ENCODE assay signal across 8 cellular contexts in genomic region chr3:61903931-61904657, GRCh38.
DNase-seq lines count a peak whose midpoint lies in the region; ATAC-seq and TF ChIP-seq lines count a peak whose summit lies in the region.

No MANE protein-coding gene starts in this region.

- DNase-seq in H4 (ENCODE audit: low spot score) (peak; percentile 14), NCI-H345 treated with DMSO at 0.1 percent for 48 hours (lab: John Stamatoyannopoulos, UW; ENCODE audit: unreplicated experiment) (peak; percentile 50), fibroblast of the aortic adventitia (ENCODE audit: low read depth) (peak; percentile 73), gastrocnemius medialis (peak; percentile 30 to 53)
- DNase-seq in stimulated activated CD8-positive, alpha-beta memory T cell treated with anti-CD3 and anti-CD28 coated beads, Interleukin-4, amount 100 ng/mL, for 48 hours: no peak

- H3K27ac ChIP-seq in gastrocnemius medialis: peak overlapping the region; percentile 64 to 76 (median 72)

- H3K4me3 ChIP-seq in fibroblast of the aortic adventitia (ENCODE audit: low read depth, low read length) (no peak overlapping the region), gastrocnemius medialis (no peak overlapping the region)

- no peaks in the 10 kb centered on the region for H3K9me3 ChIP-seq in gastrocnemius medialis

- TF ChIP-seq POLR2A in gastrocnemius medialis (IDR thresholded peaks at IDR 0.05): no peak

- in situ Hi-C loops in gastrocnemius medialis (cut with MboI; ENCODE audit: low sequenced_read_pairs in 4 of 4): no loop called here

- ATAC-seq in gastrocnemius medialis: peak; percentile 84 to 87
- ATAC-seq in GM18517 (IDR thresholded peaks at IDR 0.05; ENCODE audit: unreplicated experiment): no peak
- ATAC-seq in GM21367 (IDR thresholded peaks at IDR 0.05; ENCODE audit: unreplicated experiment): no peak
- ATAC-seq in GM18520 (IDR thresholded peaks at IDR 0.05; ENCODE audit: unreplicated experiment): no peak

- H3K4me1 ChIP-seq in gastrocnemius medialis: peaks cover 33 to 42% of the 10 kb centered on the region in 2 donors

- no peaks in the 10 kb centered on the region for H3K27me3 ChIP-seq in gastrocnemius medialis

- intact Hi-C loops in gastrocnemius medialis (cut with DNase I; ENCODE audit: low total_unique reads): no loop called here

- H3K36me3 ChIP-seq in gastrocnemius medialis: no peaks in the 10 kb centered on the region

- TF ChIP-seq CTCF in fibroblast of the aortic adventitia (IDR thresholded peaks at IDR 0.05; ENCODE audit: insufficient read depth, low read length) (no peak), gastrocnemius medialis (IDR thresholded peaks at IDR 0.05 in 4 of 5, conservative IDR thresholded peaks at IDR 0.05 in 1 of 5) (no peak)

Comparison
In these comparisons a context has a peak if more than half of its experiments do, and no peak if none do; other contexts are left out.
1. ATAC-seq: peak in gastrocnemius medialis (2 of 2); none in GM18517 (single experiment), GM21367 (single experiment) and GM18520 (single experiment).